ENCODE assay signal across 16 cellular contexts in the genomic region with DNA sequence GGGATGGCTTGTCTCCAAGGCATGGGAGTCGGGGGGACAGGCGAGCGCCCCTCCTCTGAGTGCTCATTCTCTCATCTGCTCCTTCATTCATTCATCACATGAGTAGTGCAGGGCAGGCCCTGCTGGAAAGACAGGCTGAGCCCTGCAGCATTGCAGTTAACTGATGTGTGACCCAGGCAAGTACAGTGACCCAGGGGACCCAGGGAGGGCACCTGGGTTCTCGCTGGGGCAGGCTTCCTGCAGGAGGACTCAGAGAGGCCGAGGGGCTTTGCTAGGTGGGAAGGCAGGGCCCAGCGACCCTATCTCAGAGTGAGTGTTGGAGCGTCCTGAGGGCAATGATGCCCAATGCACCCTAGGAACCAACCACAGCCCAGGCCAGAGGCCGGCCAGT. TPM values are rescaled to one million over a fixed set of nuclear protein-coding genes. Genes with fewer than 3 reads are reported as not detected.
"Had no signal": no experiment of that assay in that cellular context is flagged by ENCODE, and none has a peak within 500 bp of the region (broad histone marks: within the 10 kb centered on the region; RNA-seq: fewer than 3 reads in every experiment).

No MANE protein-coding gene starts in this region.

- H3K27ac ChIP-seq: cardiac muscle cell, left ventricle myocardium inferior, parathyroid adenoma had no signal

- H3K9ac ChIP-seq: parathyroid adenoma had no signal

- H3K27ac Mint-ChIP-seq: activated CD4-positive, alpha-beta T cell treated with anti-CD3 and anti-CD28 coated beads, Interleukin-2, amount 10 ng/mL, durations not matched to agents 24 days and 14 days; activated naive CD4-positive, alpha-beta T cell treated with anti-CD3 and anti-CD28 coated beads, Interleukin-2, amount 50 U/mL, for 72 hours; memory B cell; stimulated activated naive B cell treated with anti-CD40 and anti-IgM and Interleukin-4, amounts not matched to agents 10 μg/mL and 1 μg/mL and 100 μg/mL, for 72 hours had no signal

- H3K36me3 ChIP-seq: cardiac muscle cell, left ventricle myocardium inferior had no signal

- H3K4me1 Mint-ChIP-seq: activated CD4-positive, alpha-beta T cell treated with anti-CD3 and anti-CD28 coated beads, Interleukin-2, amount 10 ng/mL, durations not matched to agents 24 days and 14 days; naive B cell; stimulated activated naive B cell treated with anti-CD40 and anti-IgM and Interleukin-4, amounts not matched to agents 10 μg/mL and 1 μg/mL and 100 μg/mL, for 72 hours had no signal

- H3K4me3 Mint-ChIP-seq: activated CD4-positive, alpha-beta T cell treated with anti-CD3 and anti-CD28 coated beads, Interleukin-2, amount 10 ng/mL, durations not matched to agents 24 days and 14 days; activated T-cell treated with anti-CD3 and anti-CD28 coated beads, Interleukin-2, amount 50 U/mL, for 4 hours; memory B cell; naive B cell; stimulated activated naive B cell treated with anti-CD40 and anti-IgM and Interleukin-4, amounts not matched to agents 10 μg/mL and 1 μg/mL and 100 μg/mL, for 72 hours had no signal

- FAIRE-seq: frontal cortex had no signal

- H2AFZ ChIP-seq: parathyroid adenoma had no signal

- H3K9me3 ChIP-seq: mucosa of descending colon had no signal

- H3K27me3 ChIP-seq: cardiac muscle cell had no signal

- H3K4me1 ChIP-seq: left ventricle myocardium inferior, parathyroid adenoma had no signal

- H3K9me3 Mint-ChIP-seq: activated CD4-positive, alpha-beta T cell treated with anti-CD3 and anti-CD28 coated beads, Interleukin-2, amount 10 ng/mL, durations not matched to agents 24 days and 14 days; activated naive CD4-positive, alpha-beta T cell treated with anti-CD3 and anti-CD28 coated beads, Interleukin-2, amount 50 U/mL, for 72 hours; activated T-cell treated with anti-CD3 and anti-CD28 coated beads, Interleukin-2, amount 50 U/mL, for 4 hours had no signal

- ATAC-seq: activated naive CD4-positive, alpha-beta T cell treated with anti-CD3 and anti-CD28 coated beads, Interleukin-2, amount 50 U/mL, for 72 hours; activated T-cell treated with anti-CD3 and anti-CD28 coated beads, Interleukin-2, amount 50 U/mL, for 4 hours; stimulated activated naive B cell treated with anti-CD40 and anti-IgM and Interleukin-4, amounts not matched to agents 10 μg/mL and 1 μg/mL and 100 μg/mL, for 72 hours had no signal

- H3K36me3 Mint-ChIP-seq: activated naive CD4-positive, alpha-beta T cell treated with anti-CD3 and anti-CD28 coated beads, Interleukin-2, amount 50 U/mL, for 72 hours; memory B cell; naive B cell; stimulated activated naive B cell treated with anti-CD40 and anti-IgM and Interleukin-4, amounts not matched to agents 10 μg/mL and 1 μg/mL and 100 μg/mL, for 72 hours had no signal

- H3K4me3 ChIP-seq: cardiac muscle cell, left ventricle myocardium inferior, mucosa of descending colon had no signal

- DNase-seq: activated CD4-positive, alpha-beta T cell treated with anti-CD3 and anti-CD28 coated beads, Interleukin-2, amount 10 ng/mL, durations not matched to agents 24 days and 14 days; activated CD8-positive, alpha-beta memory T cell treated with anti-CD3 and anti-CD28 coated beads, Interleukin-2, amount 50 U/mL, for 4 hours; activated T-cell treated with anti-CD3 and anti-CD28 coated beads, Interleukin-2, amount 50 U/mL, for 4 hours; amniotic stem cell; left ventricle myocardium inferior; mucosa of descending colon; naive B cell; stimulated activated naive B cell treated with anti-CD40 and anti-IgM and Interleukin-4, amounts not matched to agents 10 μg/mL and 1 μg/mL and 100 μg/mL, for 72 hours; T-helper 1 cell; T-helper 9 cell had no signal

- H3K27me3 Mint-ChIP-seq: stimulated activated naive B cell treated with anti-CD40 and anti-IgM and Interleukin-4, amounts not matched to agents 10 μg/mL and 1 μg/mL and 100 μg/mL, for 72 hours had no signal

- H3K79me2 ChIP-seq: parathyroid adenoma had no signal

RNA-seq across cellular contexts. Expression of gene MROH2A, which starts 45.6 kb away (rescaled TPM):
- total RNA-seq: activated CD4-positive, alpha-beta T cell treated with anti-CD3 and anti-CD28 coated beads, Interleukin-2, amount 10 ng/mL, durations not matched to agents 24 days and 14 days; activated naive CD4-positive, alpha-beta T cell treated with anti-CD3 and anti-CD28 coated beads, Interleukin-2, amount 50 U/mL, for 72 hours; activated T-cell treated with anti-CD3 and anti-CD28 coated beads, Interleukin-2, amount 50 U/mL, for 4 hours; frontal cortex; kidney epithelial cell; left ventricle myocardium inferior had no signal
- polyA plus RNA-seq: cardiac muscle cell had no signal
